ENCODE assay signal across 1 cellular context in the genomic region with DNA sequence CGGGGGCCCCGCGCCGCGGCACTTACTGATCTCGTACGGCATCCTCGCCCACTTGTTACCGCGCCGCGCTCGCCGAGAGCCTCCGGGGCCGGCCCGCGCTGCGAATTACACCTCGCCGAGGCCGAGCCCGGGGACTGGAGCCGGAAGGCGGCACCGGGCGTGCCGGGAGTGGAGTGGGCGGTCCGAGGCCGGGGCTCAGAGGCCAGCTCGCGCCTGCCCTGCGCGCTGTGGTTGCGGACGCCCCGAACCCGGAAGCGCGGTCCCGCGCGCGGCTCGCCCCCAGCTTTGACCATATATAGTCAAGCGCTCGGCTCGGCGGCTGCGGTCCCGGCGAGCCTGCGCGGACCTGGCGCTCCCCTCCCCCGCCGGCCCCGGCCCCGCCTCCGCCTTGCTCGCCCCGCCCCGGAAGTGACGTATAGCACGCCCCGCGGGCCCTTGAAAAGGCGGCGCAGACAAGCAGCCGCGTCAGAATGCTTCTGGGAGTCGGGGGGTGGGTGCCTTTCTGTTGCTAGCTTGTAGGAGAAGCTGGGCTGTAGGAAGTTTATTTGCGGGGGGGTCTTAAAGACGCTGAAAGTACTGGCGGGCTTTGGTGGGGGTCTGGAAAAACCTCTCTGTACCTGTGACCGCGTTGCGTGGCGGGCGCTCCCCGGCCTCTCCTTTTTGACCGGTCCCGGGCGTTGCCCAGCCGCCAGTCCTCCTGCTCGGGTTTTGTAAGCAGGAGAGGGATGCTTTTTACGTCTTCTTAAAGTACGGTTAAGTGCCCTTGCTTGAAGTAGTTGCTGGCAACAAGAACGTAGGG.
TF ChIP-seq lines count a peak whose summit lies in the region.

A gene with protein sequence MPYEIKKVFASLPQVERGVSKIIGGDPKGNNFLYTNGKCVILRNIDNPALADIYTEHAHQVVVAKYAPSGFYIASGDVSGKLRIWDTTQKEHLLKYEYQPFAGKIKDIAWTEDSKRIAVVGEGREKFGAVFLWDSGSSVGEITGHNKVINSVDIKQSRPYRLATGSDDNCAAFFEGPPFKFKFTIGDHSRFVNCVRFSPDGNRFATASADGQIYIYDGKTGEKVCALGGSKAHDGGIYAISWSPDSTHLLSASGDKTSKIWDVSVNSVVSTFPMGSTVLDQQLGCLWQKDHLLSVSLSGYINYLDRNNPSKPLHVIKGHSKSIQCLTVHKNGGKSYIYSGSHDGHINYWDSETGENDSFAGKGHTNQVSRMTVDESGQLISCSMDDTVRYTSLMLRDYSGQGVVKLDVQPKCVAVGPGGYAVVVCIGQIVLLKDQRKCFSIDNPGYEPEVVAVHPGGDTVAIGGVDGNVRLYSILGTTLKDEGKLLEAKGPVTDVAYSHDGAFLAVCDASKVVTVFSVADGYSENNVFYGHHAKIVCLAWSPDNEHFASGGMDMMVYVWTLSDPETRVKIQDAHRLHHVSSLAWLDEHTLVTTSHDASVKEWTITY (minus strand): TSS at position 175 of the 799 bp plus-strand sequence. CDS start 133 bp downstream, at position 42.

TF ChIP-seq in HEK293, 187 proteins besides CTCF, POLR2A, EP300 and RAD21 (continued from another document and continues in another):
- TF ChIP-seq, protein P1, sequence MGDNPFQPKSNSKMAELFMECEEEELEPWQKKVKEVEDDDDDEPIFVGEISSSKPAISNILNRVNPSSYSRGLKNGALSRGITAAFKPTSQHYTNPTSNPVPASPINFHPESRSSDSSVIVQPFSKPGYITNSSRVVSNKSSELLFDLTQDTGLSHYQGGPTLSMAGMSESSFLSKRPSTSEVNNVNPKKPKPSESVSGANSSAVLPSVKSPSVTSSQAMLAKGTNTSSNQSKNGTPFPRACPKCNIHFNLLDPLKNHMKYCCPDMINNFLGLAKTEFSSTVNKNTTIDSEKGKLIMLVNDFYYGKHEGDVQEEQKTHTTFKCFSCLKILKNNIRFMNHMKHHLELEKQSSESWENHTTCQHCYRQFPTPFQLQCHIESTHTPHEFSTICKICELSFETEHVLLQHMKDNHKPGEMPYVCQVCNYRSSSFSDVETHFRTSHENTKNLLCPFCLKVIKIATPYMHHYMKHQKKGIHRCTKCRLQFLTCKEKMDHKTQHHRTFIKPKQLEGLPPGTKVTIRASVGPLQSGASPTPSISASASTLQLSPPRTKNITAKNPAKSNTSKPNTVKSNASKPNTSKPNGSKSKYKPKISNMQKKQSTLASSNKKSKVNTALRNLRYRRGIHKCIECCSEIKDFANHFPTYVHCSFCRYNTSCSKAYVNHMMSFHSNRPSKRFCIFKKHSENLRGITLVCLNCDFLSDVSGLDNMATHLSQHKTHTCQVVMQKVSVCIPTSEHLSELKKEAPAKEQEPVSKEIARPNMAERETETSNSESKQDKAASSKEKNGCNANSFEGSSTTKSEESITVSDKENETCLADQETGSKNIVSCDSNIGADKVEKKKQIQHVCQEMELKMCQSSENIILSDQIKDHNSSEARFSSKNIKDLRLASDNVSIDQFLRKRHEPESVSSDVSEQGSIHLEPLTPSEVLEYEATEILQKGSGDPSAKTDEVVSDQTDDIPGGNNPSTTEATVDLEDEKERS (tag by site-specific recombination; IDR thresholded peaks at IDR 0.05), result no peak
- TF ChIP-seq, protein P2, sequence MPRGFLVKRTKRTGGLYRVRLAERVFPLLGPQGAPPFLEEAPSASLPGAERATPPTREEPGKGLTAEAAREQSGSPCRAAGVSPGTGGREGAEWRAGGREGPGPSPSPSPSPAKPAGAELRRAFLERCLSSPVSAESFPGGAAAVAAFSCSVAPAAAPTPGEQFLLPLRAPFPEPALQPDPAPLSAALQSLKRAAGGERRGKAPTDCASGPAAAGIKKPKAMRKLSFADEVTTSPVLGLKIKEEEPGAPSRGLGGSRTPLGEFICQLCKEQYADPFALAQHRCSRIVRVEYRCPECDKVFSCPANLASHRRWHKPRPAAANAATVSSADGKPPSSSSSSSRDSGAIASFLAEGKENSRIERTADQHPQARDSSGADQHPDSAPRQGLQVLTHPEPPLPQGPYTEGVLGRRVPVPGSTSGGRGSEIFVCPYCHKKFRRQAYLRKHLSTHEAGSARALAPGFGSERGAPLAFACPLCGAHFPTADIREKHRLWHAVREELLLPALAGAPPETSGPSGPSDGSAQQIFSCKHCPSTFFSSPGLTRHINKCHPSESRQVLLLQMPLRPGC (tag by site-specific recombination; IDR thresholded peaks at IDR 0.05), result no peak
- TF ChIP-seq, protein P3, sequence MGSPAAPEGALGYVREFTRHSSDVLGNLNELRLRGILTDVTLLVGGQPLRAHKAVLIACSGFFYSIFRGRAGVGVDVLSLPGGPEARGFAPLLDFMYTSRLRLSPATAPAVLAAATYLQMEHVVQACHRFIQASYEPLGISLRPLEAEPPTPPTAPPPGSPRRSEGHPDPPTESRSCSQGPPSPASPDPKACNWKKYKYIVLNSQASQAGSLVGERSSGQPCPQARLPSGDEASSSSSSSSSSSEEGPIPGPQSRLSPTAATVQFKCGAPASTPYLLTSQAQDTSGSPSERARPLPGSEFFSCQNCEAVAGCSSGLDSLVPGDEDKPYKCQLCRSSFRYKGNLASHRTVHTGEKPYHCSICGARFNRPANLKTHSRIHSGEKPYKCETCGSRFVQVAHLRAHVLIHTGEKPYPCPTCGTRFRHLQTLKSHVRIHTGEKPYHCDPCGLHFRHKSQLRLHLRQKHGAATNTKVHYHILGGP (tag by site-specific recombination; IDR thresholded peaks at IDR 0.05), result no peak
- TF ChIP-seq ZNF596 (tag by site-specific recombination; IDR thresholded peaks at IDR 0.05) (no peak), ZNF23 (tag by site-specific recombination; IDR thresholded peaks at IDR 0.05; ENCODE audit: borderline replicate concordance) (no peak), ZNF19 (tag by site-specific recombination; IDR thresholded peaks at IDR 0.05; ENCODE audit: low read depth) (no peak), SETDB1 (IDR thresholded peaks at IDR 0.05; ENCODE audit: insufficient read length, low read length) (no peak), OVOL3 (tag by site-specific recombination; IDR thresholded peaks at IDR 0.05) (no peak), SP2 (tag by site-specific recombination; IDR thresholded peaks at IDR 0.05) (peak; percentile 42; the same call in 1 of the 2 replicates), ZNF394 (tag by site-specific recombination; IDR thresholded peaks at IDR 0.05; ENCODE audit: borderline replicate concordance) (peak; percentile 76), ZNF76 (tag by site-specific recombination; IDR thresholded peaks at IDR 0.05; ENCODE audit: borderline replicate concordance, low read depth) (no peak), ZNF792 (tag by site-specific recombination; IDR thresholded peaks at IDR 0.05) (no peak), ZNF10 (tag by site-specific recombination; IDR thresholded peaks at IDR 0.05) (no peak), ZNF626 (tag by site-specific recombination; IDR thresholded peaks at IDR 0.05) (no peak), ZNF350 (tag by site-specific recombination; IDR thresholded peaks at IDR 0.05) (no peak), KLF7 (tag by site-specific recombination; IDR thresholded peaks at IDR 0.05; ENCODE audit: borderline replicate concordance) (no peak), ZNF549 (tag by site-specific recombination; IDR thresholded peaks at IDR 0.05) (no peak), ZBTB8A (tag by site-specific recombination; IDR thresholded peaks at IDR 0.05) (peak; percentile 54; the same call in 1 of the 2 replicates), ZNF157 (tag by site-specific recombination; IDR thresholded peaks at IDR 0.05) (no peak), ZNF335 (tag by site-specific recombination; conservative IDR thresholded peaks at IDR 0.05) (peak; percentile 55), MEIS1 (CRISPR knock-in tag; IDR thresholded peaks at IDR 0.05; ENCODE audit: borderline replicate concordance) (no peak), ZNF664 (tag by site-specific recombination; IDR thresholded peaks at IDR 0.05) (no peak)
- TF ChIP-seq, protein P4, sequence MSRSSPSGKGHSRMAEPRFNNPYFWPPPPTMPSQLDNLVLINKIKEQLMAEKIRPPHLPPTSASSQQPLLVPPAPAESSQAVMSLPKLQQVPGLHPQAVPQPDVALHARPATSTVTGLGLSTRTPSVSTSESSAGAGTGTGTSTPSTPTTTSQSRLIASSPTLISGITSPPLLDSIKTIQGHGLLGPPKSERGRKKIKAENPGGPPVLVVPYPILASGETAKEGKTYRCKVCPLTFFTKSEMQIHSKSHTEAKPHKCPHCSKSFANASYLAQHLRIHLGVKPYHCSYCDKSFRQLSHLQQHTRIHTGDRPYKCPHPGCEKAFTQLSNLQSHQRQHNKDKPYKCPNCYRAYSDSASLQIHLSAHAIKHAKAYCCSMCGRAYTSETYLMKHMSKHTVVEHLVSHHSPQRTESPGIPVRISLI (tag by site-specific recombination; IDR thresholded peaks at IDR 0.05), result no peak
- TF ChIP-seq, protein P5, sequence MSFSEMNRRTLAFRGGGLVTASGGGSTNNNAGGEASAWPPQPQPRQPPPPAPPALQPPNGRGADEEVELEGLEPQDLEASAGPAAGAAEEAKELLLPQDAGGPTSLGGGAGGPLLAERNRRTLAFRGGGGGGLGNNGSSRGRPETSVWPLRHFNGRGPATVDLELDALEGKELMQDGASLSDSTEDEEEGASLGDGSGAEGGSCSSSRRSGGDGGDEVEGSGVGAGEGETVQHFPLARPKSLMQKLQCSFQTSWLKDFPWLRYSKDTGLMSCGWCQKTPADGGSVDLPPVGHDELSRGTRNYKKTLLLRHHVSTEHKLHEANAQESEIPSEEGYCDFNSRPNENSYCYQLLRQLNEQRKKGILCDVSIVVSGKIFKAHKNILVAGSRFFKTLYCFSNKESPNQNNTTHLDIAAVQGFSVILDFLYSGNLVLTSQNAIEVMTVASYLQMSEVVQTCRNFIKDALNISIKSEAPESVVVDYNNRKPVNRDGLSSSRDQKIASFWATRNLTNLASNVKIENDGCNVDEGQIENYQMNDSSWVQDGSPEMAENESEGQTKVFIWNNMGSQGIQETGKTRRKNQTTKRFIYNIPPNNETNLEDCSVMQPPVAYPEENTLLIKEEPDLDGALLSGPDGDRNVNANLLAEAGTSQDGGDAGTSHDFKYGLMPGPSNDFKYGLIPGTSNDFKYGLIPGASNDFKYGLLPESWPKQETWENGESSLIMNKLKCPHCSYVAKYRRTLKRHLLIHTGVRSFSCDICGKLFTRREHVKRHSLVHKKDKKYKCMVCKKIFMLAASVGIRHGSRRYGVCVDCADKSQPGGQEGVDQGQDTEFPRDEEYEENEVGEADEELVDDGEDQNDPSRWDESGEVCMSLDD (tag by site-specific recombination; IDR thresholded peaks at IDR 0.05), result no peak
- TF ChIP-seq, protein P6, sequence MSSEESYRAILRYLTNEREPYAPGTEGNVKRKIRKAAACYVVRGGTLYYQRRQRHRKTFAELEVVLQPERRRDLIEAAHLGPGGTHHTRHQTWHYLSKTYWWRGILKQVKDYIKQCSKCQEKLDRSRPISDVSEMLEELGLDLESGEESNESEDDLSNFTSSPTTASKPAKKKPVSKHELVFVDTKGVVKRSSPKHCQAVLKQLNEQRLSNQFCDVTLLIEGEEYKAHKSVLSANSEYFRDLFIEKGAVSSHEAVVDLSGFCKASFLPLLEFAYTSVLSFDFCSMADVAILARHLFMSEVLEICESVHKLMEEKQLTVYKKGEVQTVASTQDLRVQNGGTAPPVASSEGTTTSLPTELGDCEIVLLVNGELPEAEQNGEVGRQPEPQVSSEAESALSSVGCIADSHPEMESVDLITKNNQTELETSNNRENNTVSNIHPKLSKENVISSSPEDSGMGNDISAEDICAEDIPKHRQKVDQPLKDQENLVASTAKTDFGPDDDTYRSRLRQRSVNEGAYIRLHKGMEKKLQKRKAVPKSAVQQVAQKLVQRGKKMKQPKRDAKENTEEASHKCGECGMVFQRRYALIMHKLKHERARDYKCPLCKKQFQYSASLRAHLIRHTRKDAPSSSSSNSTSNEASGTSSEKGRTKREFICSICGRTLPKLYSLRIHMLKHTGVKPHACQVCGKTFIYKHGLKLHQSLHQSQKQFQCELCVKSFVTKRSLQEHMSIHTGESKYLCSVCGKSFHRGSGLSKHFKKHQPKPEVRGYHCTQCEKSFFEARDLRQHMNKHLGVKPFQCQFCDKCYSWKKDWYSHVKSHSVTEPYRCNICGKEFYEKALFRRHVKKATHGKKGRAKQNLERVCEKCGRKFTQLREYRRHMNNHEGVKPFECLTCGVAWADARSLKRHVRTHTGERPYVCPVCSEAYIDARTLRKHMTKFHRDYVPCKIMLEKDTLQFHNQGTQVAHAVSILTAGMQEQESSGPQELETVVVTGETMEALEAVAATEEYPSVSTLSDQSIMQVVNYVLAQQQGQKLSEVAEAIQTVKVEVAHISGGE (tag by site-specific recombination; conservative IDR thresholded peaks at IDR 0.05; ENCODE audit: low read depth), result no peak
- TF ChIP-seq, protein P7, sequence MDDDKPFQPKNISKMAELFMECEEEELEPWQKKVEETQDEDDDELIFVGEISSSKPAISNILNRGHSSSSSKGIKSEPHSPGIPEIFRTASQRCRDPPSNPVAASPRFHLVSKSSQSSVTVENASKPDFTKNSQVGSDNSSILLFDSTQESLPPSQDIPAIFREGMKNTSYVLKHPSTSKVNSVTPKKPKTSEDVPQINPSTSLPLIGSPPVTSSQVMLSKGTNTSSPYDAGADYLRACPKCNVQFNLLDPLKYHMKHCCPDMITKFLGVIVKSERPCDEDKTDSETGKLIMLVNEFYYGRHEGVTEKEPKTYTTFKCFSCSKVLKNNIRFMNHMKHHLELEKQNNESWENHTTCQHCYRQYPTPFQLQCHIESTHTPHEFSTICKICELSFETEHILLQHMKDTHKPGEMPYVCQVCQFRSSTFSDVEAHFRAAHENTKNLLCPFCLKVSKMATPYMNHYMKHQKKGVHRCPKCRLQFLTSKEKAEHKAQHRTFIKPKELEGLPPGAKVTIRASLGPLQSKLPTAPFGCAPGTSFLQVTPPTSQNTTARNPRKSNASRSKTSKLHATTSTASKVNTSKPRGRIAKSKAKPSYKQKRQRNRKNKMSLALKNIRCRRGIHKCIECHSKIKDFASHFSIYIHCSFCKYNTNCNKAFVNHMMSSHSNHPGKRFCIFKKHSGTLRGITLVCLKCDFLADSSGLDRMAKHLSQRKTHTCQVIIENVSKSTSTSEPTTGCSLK (tag by site-specific recombination; IDR thresholded peaks at IDR 0.05), result no peak
- TF ChIP-seq, protein P8, sequence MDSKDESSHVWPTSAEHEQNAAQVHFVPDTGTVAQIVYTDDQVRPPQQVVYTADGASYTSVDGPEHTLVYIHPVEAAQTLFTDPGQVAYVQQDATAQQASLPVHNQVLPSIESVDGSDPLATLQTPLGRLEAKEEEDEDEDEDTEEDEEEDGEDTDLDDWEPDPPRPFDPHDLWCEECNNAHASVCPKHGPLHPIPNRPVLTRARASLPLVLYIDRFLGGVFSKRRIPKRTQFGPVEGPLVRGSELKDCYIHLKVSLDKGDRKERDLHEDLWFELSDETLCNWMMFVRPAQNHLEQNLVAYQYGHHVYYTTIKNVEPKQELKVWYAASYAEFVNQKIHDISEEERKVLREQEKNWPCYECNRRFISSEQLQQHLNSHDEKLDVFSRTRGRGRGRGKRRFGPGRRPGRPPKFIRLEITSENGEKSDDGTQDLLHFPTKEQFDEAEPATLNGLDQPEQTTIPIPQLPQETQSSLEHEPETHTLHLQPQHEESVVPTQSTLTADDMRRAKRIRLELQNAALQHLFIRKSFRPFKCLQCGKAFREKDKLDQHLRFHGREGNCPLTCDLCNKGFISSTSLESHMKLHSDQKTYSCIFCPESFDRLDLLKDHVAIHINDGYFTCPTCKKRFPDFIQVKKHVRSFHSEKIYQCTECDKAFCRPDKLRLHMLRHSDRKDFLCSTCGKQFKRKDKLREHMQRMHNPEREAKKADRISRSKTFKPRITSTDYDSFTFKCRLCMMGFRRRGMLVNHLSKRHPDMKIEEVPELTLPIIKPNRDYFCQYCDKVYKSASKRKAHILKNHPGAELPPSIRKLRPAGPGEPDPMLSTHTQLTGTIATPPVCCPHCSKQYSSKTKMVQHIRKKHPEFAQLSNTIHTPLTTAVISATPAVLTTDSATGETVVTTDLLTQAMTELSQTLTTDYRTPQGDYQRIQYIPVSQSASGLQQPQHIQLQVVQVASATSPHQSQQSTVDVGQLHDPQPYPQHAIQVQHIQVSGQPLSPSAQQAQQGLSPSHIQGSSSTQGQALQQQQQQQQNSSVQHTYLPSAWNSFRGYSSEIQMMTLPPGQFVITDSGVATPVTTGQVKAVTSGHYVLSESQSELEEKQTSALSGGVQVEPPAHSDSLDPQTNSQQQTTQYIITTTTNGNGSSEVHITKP (tag by site-specific recombination; IDR thresholded peaks at IDR 0.05), result peak; percentile 59
